ENCODE assay signal across 1 cellular context in genomic region chr12:9405861-9406563, GRCh38.
TF ChIP-seq lines count a peak whose summit lies in the region.

No MANE protein-coding gene starts in this region.

TF ChIP-seq in WTC11, 78 proteins besides CTCF, POLR2A, EP300 and RAD21 (continued from another document):
- TF ChIP-seq ZNF532 (CRISPR knock-in tag; IDR thresholded peaks at IDR 0.05; ENCODE audit: borderline replicate concordance) (no peak), ZNF425 (CRISPR knock-in tag; conservative IDR thresholded peaks at IDR 0.05) (no peak), JUN (CRISPR knock-in tag; IDR thresholded peaks at IDR 0.05) (no peak), ETV6 (CRISPR knock-in tag; IDR thresholded peaks at IDR 0.05) (no peak), ZSCAN18 (CRISPR knock-in tag; IDR thresholded peaks at IDR 0.05) (no peak), FOXP1 (CRISPR knock-in tag; IDR thresholded peaks at IDR 0.05; ENCODE audit: borderline replicate concordance) (no peak), ESRRA (CRISPR knock-in tag; IDR thresholded peaks at IDR 0.05; ENCODE audit: borderline replicate concordance) (no peak), TEAD4 (CRISPR knock-in tag; IDR thresholded peaks at IDR 0.05) (no peak), ZMAT4 (CRISPR knock-in tag; IDR thresholded peaks at IDR 0.05) (no peak), NR1H2 (CRISPR knock-in tag; IDR thresholded peaks at IDR 0.05) (no peak), CBFB (CRISPR knock-in tag; IDR thresholded peaks at IDR 0.05; ENCODE audit: low read depth) (no peak), ZNF138 (CRISPR knock-in tag; conservative IDR thresholded peaks at IDR 0.05) (no peak)
